In the genomic region with DNA sequence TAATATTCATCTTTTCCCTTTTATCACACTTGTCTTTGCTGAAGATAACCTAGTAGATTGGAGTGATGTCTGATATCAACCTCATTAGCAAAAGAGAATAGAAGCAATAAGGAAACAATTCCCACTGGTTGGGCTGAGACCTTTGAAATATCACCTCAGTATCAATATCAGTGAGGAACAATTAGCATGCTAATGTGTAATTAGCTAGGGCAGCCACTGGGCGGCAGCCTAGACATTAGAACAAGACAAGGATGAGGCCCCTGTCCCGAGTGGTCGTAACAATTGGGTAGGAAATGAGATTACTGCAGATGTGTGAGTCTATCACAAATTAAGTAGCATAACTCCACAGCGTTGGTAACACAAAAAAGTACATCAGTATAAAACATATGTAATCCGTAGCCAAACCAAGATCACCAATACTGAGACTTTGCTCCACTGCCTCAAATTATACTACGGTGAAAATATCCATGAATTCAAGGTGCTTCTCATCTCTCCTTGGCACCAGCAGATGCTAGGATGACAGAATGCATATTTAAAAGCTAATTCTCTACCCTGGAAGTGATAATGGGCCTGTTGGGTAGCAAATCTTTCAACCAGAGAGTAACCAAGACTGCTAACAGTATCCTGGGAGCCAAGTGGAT, we compare ENCODE assay signal across 8 cellular contexts.
A peak's percentile ranks its signal among the peaks of the same experiment; 100 is the strongest.
DNase-seq lines count a peak whose midpoint lies in the region; FAIRE-seq and TF ChIP-seq lines count a peak whose summit lies in the region.

No MANE protein-coding gene starts in this region.

- H3K4me3 ChIP-seq in CD4-positive, alpha-beta memory T cell (ENCODE audit: low read length in 2 of 2): no peak overlapping the region
- H3K4me3 ChIP-seq in lower leg skin (ENCODE audit: low read depth, poor library complexity, severe bottlenecking): no peak overlapping the region

- intact Hi-C loops in CD4-positive, alpha-beta memory T cell (cut with micrococcal nuclease): loop anchor here (1.0 to 5.0 kb wide), 4 partner anchors 87 to 542 kb away; a partner anchor contains a TSS
- intact Hi-C loops in lower leg skin (cut with DNase I; ENCODE audit: low total_unique reads): loop anchor here (5.0 to 10.0 kb wide), 2 partner anchors 237 to 1015 kb away; no protein-coding TSS in a partner anchor

- peaks cover 4% of the 10 kb centered on the region for H3K4me1 ChIP-seq in CD4-positive, alpha-beta memory T cell (ENCODE audit: insufficient read depth, low read length)

- TF ChIP-seq CTCF in chondrocyte (IDR thresholded peaks at IDR 0.05): peak; percentile 97
- TF ChIP-seq CTCF in lower leg skin (IDR thresholded peaks at IDR 0.05): peak in 1 of 3 donors; percentile 44

- CTCF ChIA-PET in CD4-positive, alpha-beta memory T cell (lab: Charles Lee; ENCODE audit: partially characterized antibody): interaction anchor here (0.6 to 23.7 kb wide), 29 partner anchors 9 to 541 kb away, joined by 3 to 827 read pairs (median 5); a partner anchor contains a TSS

- TF ChIP-seq POLR2A in H54 (IDR thresholded peaks at IDR 0.05; ENCODE audit: low read depth, low read length) (no peak), lower leg skin (IDR thresholded peaks at IDR 0.05) (no peak)

- peaks cover 0 to 3% of the 10 kb centered on the region in 2 donors for H3K27me3 Mint-ChIP-seq in CD4-positive, alpha-beta memory T cell
- no peaks in the 10 kb centered on the region for H3K27me3 Mint-ChIP-seq in chondrocyte (ENCODE audit: low read depth)

- peaks cover 4 to 5% (median 5%) of the 10 kb centered on the region in 4 donors for H3K4me1 Mint-ChIP-seq in CD4-positive, alpha-beta memory T cell
- H3K4me1 Mint-ChIP-seq in chondrocyte (ENCODE audit: low read depth): peaks cover 22% of the 10 kb centered on the region

- POLR2A ChIA-PET in CD4-positive, alpha-beta memory T cell (lab: Charles Lee; ENCODE audit: partially characterized antibody): interaction anchor here (0.7 to 2.8 kb wide), 10 partner anchors 10 to 239 kb away, joined by 3 to 28 read pairs (median 4); a partner anchor contains a TSS

- H3K27ac ChIP-seq in CD4-positive, alpha-beta memory T cell (ENCODE audit: low read depth, low read length): no peak overlapping the region

- no peak overlapping the region for H3K27ac Mint-ChIP-seq in CD4-positive, alpha-beta memory T cell
- H3K27ac Mint-ChIP-seq in chondrocyte (ENCODE audit: unreplicated experiment): no peak overlapping the region

- peak; percentile 49 to 68 (median 62) for DNase-seq in CD4-positive, alpha-beta memory T cell
- DNase-seq in H54 (ENCODE audit: insufficient read length, low spot score) (peak; percentile 15), NCI-H2196 treated with DMSO at 0.1 percent for 48 hours (lab: John Stamatoyannopoulos, UW; ENCODE audit: unreplicated experiment) (peak; percentile 26), chondrocyte (ENCODE audit: low spot score) (no peak), lower leg skin (ENCODE audit: low spot score in 2 of 2) (peak; percentile 47 to 84), globus pallidus (ENCODE audit: low spot score) (no peak)
- DNase-seq in activated CD4-positive, alpha-beta T cell treated with anti-CD3 and anti-CD28 coated beads for 1 hour: peak; percentile 55
- DNase-seq in stimulated activated CD8-positive, alpha-beta memory T cell treated with anti-CD3 and anti-CD28 coated beads, Interleukin-7, amount 100 ng/mL, for 24 hours (ENCODE audit: low read depth): peak; percentile 51

- H3K9me3 Mint-ChIP-seq in CD4-positive, alpha-beta memory T cell: no peaks in the 10 kb centered on the region
- H3K9me3 Mint-ChIP-seq in chondrocyte (ENCODE audit: low read depth): no peaks in the 10 kb centered on the region

- H3K9me3 ChIP-seq in CD4-positive, alpha-beta memory T cell (ENCODE audit: control insufficient read depth in 1 of 2, low read length in 2 of 2): no peaks in the 10 kb centered on the region

- H3K4me3 Mint-ChIP-seq in CD4-positive, alpha-beta memory T cell: no peak overlapping the region
- H3K4me3 Mint-ChIP-seq in chondrocyte (ENCODE audit: unreplicated experiment): no peak overlapping the region

- no peaks in the 10 kb centered on the region for H3K27me3 ChIP-seq in CD4-positive, alpha-beta memory T cell (ENCODE audit: insufficient read depth, low read length)

- WGBS in lower leg skin, 2 donors: 36 to 37% methylated on average over 6 of the region's 6 CpGs

- no peaks in the 10 kb centered on the region for H3K36me3 Mint-ChIP-seq in CD4-positive, alpha-beta memory T cell
- peaks cover 4% of the 10 kb centered on the region for H3K36me3 Mint-ChIP-seq in chondrocyte (ENCODE audit: low read depth)

- FAIRE-seq in H54 (lab: Jason Lieb, UNC): peak; percentile 48

- H3K36me3 ChIP-seq in CD4-positive, alpha-beta memory T cell (ENCODE audit: insufficient read depth, low read length): no peaks in the 10 kb centered on the region

Comparison
In these comparisons a context has a peak if more than half of its experiments do, and no peak if none do; other contexts are left out.
1. DNase-seq: peak in CD4-positive, alpha-beta memory T cell (5 of 5), H54 (single experiment), NCI-H2196 treated with DMSO at 0.1 percent for 48 hours (single experiment), activated CD4-positive, alpha-beta T cell treated with anti-CD3 and anti-CD28 coated beads for 1 hour (single experiment), lower leg skin (2 of 2) and stimulated activated CD8-positive, alpha-beta memory T cell treated with anti-CD3 and anti-CD28 coated beads, Interleukin-7, amount 100 ng/mL, for 24 hours (single experiment); none in chondrocyte (single experiment) and globus pallidus (single experiment).